In the genomic region with DNA sequence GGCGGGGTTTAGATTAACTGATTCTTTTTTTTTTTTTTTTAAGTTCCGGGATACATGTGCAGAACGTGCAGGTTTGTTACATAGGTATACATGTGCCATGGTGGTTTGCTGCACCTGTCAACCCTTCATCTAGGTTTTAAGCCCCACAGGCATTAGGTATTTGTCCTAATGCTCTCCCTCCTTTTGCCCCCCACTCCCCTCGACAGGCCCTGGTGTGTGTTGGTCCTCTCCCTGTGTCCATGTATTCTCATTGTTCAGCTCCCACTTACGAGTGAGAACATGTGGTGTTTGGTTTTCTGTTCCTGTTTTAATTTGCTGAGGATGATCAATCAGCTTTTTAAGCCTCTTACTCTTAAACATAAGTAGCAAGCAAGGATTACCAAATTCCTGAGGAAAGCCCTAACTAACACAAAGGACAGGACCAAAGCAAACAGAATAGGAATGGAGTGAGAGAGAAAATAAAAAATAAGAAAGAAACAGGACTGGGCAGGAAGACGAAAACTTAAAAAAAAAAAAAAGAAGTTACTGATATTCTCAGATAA, we compare ENCODE assay signal across 6 cellular contexts.
DNase-seq lines count a peak whose midpoint lies in the region; ATAC-seq and TF ChIP-seq lines count a peak whose summit lies in the region.
"Not testable (repeated sequence)": the region's sequence is repeated elsewhere in the genome, so short reads cannot be mapped to it uniquely, and the experiment has no call there.

No MANE protein-coding gene starts in this region.

- TF ChIP-seq CTCF in GM23338 (conservative IDR thresholded peaks at IDR 0.05; ENCODE audit: low read depth in 2 of 2); nephron progenitor cell (IDR thresholded peaks at IDR 0.05); progenitor cell of endocrine pancreas (IDR thresholded peaks at IDR 0.05; ENCODE audit: unreplicated experiment): not testable (repeated sequence)

- H3K9me3 Mint-ChIP-seq in GM23338; activated CD4-positive, alpha-beta T cell treated with anti-CD3 and anti-CD28 coated beads, Interleukin-2, amount 10 ng/mL, durations not matched to agents 24 days and 14 days; nephron progenitor cell; progenitor cell of endocrine pancreas (ENCODE audit: low read depth): not testable (repeated sequence)

- not testable (repeated sequence) for H3K36me3 ChIP-seq in GM23338 (ENCODE audit: insufficient read depth)

- not testable (repeated sequence) for H3K4me3 ChIP-seq in GM23338

- H3K27me3 Mint-ChIP-seq in GM23338 (ENCODE audit: insufficient read depth, low read depth, poor library complexity); activated CD4-positive, alpha-beta T cell treated with anti-CD3 and anti-CD28 coated beads, Interleukin-2, amount 10 ng/mL, durations not matched to agents 24 days and 14 days; nephron progenitor cell (ENCODE audit: low read depth, poor library complexity); progenitor cell of endocrine pancreas: not testable (repeated sequence)

- not testable (repeated sequence) for H4K20me1 ChIP-seq in GM23338 (replicated peaks; ENCODE audit: insufficient read depth)

- H3K27me3 ChIP-seq in GM23338 (ENCODE audit: insufficient read depth), result not testable (repeated sequence)

- intact Hi-C loops in activated CD4-positive, alpha-beta T cell treated with anti-CD3 and anti-CD28 coated beads, Interleukin-2, amount 10 ng/mL, durations not matched to agents 24 days and 14 days (cut with micrococcal nuclease), result not testable (repeated sequence)

- not testable (repeated sequence) for H3K4me1 Mint-ChIP-seq in GM23338; activated CD4-positive, alpha-beta T cell treated with anti-CD3 and anti-CD28 coated beads, Interleukin-2, amount 10 ng/mL, durations not matched to agents 24 days and 14 days; progenitor cell of endocrine pancreas (ENCODE audit: low read depth)
- H3K4me1 Mint-ChIP-seq in nephron progenitor cell, result peaks cover 14% of the 10 kb centered on the region

- not testable (repeated sequence) for H3K4me1 ChIP-seq in GM23338 (ENCODE audit: insufficient read depth)

- H3K4me3 Mint-ChIP-seq in GM23338; activated CD4-positive, alpha-beta T cell treated with anti-CD3 and anti-CD28 coated beads, Interleukin-2, amount 10 ng/mL, durations not matched to agents 24 days and 14 days; nephron progenitor cell; progenitor cell of endocrine pancreas (ENCODE audit: low read depth): not testable (repeated sequence)

- not testable (repeated sequence) for H3F3A ChIP-seq in GM23338 (replicated peaks; ENCODE audit: low read depth)

- 0 out of 2 replicates have a peak overlapping the region, but pooled peaks have one; percentile 0 for H3K27ac ChIP-seq in GM23338 (ENCODE audit: low read depth)

- H3K9me2 ChIP-seq in GM23338 (ENCODE audit: insufficient read depth), result not testable (repeated sequence)

- ATAC-seq in GM23338, result not testable (repeated sequence)

- not testable (repeated sequence) for H3K4me2 ChIP-seq in GM23338

- not testable (repeated sequence) for H2AFZ ChIP-seq in GM23338

- not testable (repeated sequence) for H3K79me2 ChIP-seq in GM23338 (replicated peaks; ENCODE audit: insufficient read depth)

- DNase-seq in GM23338 (ENCODE audit: low spot score); nephron progenitor cell; progenitor cell of endocrine pancreas (ENCODE audit: low spot score, unreplicated experiment): not testable (repeated sequence)
- peak; percentile 50 to 82 for DNase-seq in NCI-H524 (lab: John Stamatoyannopoulos, UW)
- DNase-seq in NCI-H82 treated with DMSO at 0.1 percent for 48 hours (lab: John Stamatoyannopoulos, UW; ENCODE audit: unreplicated experiment), result peak; percentile 91
- peak; percentile 10 for DNase-seq in activated CD4-positive, alpha-beta T cell treated with anti-CD3 and anti-CD28 coated beads, Interleukin-2, amount 10 ng/mL, durations not matched to agents 24 days and 14 days

- H3K27ac Mint-ChIP-seq in GM23338 (peak overlapping the region; percentile 74; the same call in 1 of the 2 replicates), nephron progenitor cell (peak overlapping the region; percentile 72), progenitor cell of endocrine pancreas (peak overlapping the region; percentile 18)
- not testable (repeated sequence) for H3K27ac Mint-ChIP-seq in activated CD4-positive, alpha-beta T cell treated with anti-CD3 and anti-CD28 coated beads, Interleukin-2, amount 10 ng/mL, durations not matched to agents 24 days and 14 days

- not testable (repeated sequence) for H3K36me3 Mint-ChIP-seq in GM23338 (ENCODE audit: low read depth); activated CD4-positive, alpha-beta T cell treated with anti-CD3 and anti-CD28 coated beads, Interleukin-2, amount 10 ng/mL, durations not matched to agents 24 days and 14 days (ENCODE audit: low read depth); progenitor cell of endocrine pancreas (ENCODE audit: insufficient read depth)
- H3K36me3 Mint-ChIP-seq in nephron progenitor cell (ENCODE audit: low read depth), result peaks cover 13% of the 10 kb centered on the region
